In genomic region chr7:155412416-155413253, GRCh38 we compare ENCODE assay signal across 8 cellular contexts. TPM values are rescaled to one million over a fixed set of nuclear protein-coding genes. Genes with fewer than 3 reads are reported as not detected.
DNase-seq lines count a peak whose midpoint lies in the region; ATAC-seq and TF ChIP-seq lines count a peak whose summit lies in the region.

No MANE protein-coding gene starts in this region.

- DNase-seq in ACHN (peak; percentile 73), NCI-H1105 treated with DMSO at 0.1 percent for 48 hours (lab: John Stamatoyannopoulos, UW) (peak; percentile 83), fibroblast of pulmonary artery (ENCODE audit: low read depth) (peak; percentile 22), pons (ENCODE audit: low spot score) (peak; percentile 45)
- DNase-seq in activated CD4-positive, alpha-beta memory T cell treated with anti-CD3 and anti-CD28 coated beads for 36 hours = peak; percentile 59

- peaks cover 20% of the 10 kb centered on the region for H3K27me3 Mint-ChIP-seq in activated CD4-positive, alpha-beta memory T cell treated with anti-CD3 and anti-CD28 coated beads for 36 hours

- CTCF ChIA-PET in activated CD4-positive, alpha-beta memory T cell treated with anti-CD3 and anti-CD28 coated beads for 36 hours (lab: Charles Lee) = interaction anchor here (1.2 kb wide), 1 partner anchor 33 kb away, joined by 3 read pairs; no protein-coding TSS in a partner anchor

- no peak overlapping the region for H3K4me3 ChIP-seq in fibroblast of pulmonary artery (replicated peaks; ENCODE audit: low read depth, low read length)

- H3K4me1 Mint-ChIP-seq in activated CD4-positive, alpha-beta memory T cell treated with anti-CD3 and anti-CD28 coated beads for 36 hours (ENCODE audit: low read depth) = peaks cover 2% of the 10 kb centered on the region

- no peaks in the 10 kb centered on the region for H3K9me3 Mint-ChIP-seq in activated CD4-positive, alpha-beta memory T cell treated with anti-CD3 and anti-CD28 coated beads for 36 hours

- ATAC-seq in HG02588 (IDR thresholded peaks at IDR 0.05; ENCODE audit: unreplicated experiment) (peak; percentile 84), GM18520 (IDR thresholded peaks at IDR 0.05; ENCODE audit: unreplicated experiment) (no peak)

- no peaks in the 10 kb centered on the region for H3K36me3 Mint-ChIP-seq in activated CD4-positive, alpha-beta memory T cell treated with anti-CD3 and anti-CD28 coated beads for 36 hours

- POLR2A ChIA-PET in activated CD4-positive, alpha-beta memory T cell treated with anti-CD3 and anti-CD28 coated beads for 36 hours (lab: Charles Lee) = no interaction called here

- intact Hi-C loops in activated CD4-positive, alpha-beta memory T cell treated with anti-CD3 and anti-CD28 coated beads for 36 hours (cut with micrococcal nuclease) = no loop called here

- no peak overlapping the region for H3K27ac Mint-ChIP-seq in activated CD4-positive, alpha-beta memory T cell treated with anti-CD3 and anti-CD28 coated beads for 36 hours

- TF ChIP-seq CTCF in GM12873 (IDR thresholded peaks at IDR 0.05; ENCODE audit: insufficient read depth, low read depth, low read length, missing control alignments) (peak; percentile 89), fibroblast of pulmonary artery (IDR thresholded peaks at IDR 0.05; ENCODE audit: low read length, missing control alignments) (peak; percentile 39)

- in situ Hi-C loops in ACHN (cut with HindIII; ENCODE audit: low pct_ligation_motif_present, low pct_unique_long_range_greater_than_20kb, low sequenced_read_pairs) = no loop called here

- H3K4me3 Mint-ChIP-seq in activated CD4-positive, alpha-beta memory T cell treated with anti-CD3 and anti-CD28 coated beads for 36 hours = no peak overlapping the region

RNA-seq across cellular contexts. Expression of gene EN2, which starts 45.3 kb away (rescaled TPM):
- total RNA-seq in activated CD4-positive, alpha-beta memory T cell treated with anti-CD3 and anti-CD28 coated beads for 36 hours = not detected

Comparison
In these comparisons a context has a peak if more than half of its experiments do, and no peak if none do; other contexts are left out.
1. DNase-seq: peak in every context shown above with its lines; median percentile 83 in NCI-H1105 treated with DMSO at 0.1 percent for 48 hours; 73 in ACHN; 59 in activated CD4-positive, alpha-beta memory T cell treated with anti-CD3 and anti-CD28 coated beads for 36 hours; 45 in pons; 22 in fibroblast of pulmonary artery.